ENCODE assay signal across 14 cellular contexts in genomic region chr4:75494563-75494962, GRCh38. TPM values are rescaled to one million over a fixed set of nuclear protein-coding genes. Genes with fewer than 3 reads are reported as not detected.
DNase-seq lines count a peak whose midpoint lies in the region; ATAC-seq and TF ChIP-seq lines count a peak whose summit lies in the region.
"Had no signal": no experiment of that assay in that cellular context is flagged by ENCODE, and none has a peak within 500 bp of the region (broad histone marks: within the 10 kb centered on the region; RNA-seq: fewer than 3 reads in every experiment).

No MANE protein-coding gene starts in this region.

- H3K9me3 ChIP-seq in mammary epithelial cell (replicated peaks; ENCODE audit: insufficient read depth, low read length) = no peaks in the 10 kb centered on the region
- H3K9me3 ChIP-seq in left lung = no peaks in the 10 kb centered on the region
- H3K9me3 ChIP-seq in PC-9 (ENCODE audit: insufficient read depth, low read depth) = no peaks in the 10 kb centered on the region

- H3K9me2 ChIP-seq in PC-9 (ENCODE audit: insufficient read depth) = no peaks in the 10 kb centered on the region

- dilution Hi-C loops in mammary epithelial cell (cut with HindIII; ENCODE audit: low sequenced_read_pairs) = no loop called here

- peak; percentile 46 for DNase-seq in AG08395 (ENCODE audit: low spot score)
- DNase-seq in mammary epithelial cell = peak; percentile 84
- DNase-seq in left lung = no peak
- no peak for DNase-seq in NCI-H187 treated with DMSO at 0.1 percent for 48 hours (lab: John Stamatoyannopoulos, UW)
- no peak for DNase-seq in PC-9
- no peak for DNase-seq in activated naive CD4-positive, alpha-beta T cell treated with anti-CD3 and anti-CD28 coated beads, Interleukin-2, amount 10 ng/mL, durations not matched to agents 7 days and 5 days
- DNase-seq: activated CD4-positive, alpha-beta T cell treated with anti-CD3 and anti-CD28 coated beads, Interleukin-2, amount 10 ng/mL, durations not matched to agents 24 days and 14 days; NCI-H187; SHP77 treated with DMSO at 0.1 percent for 48 hours had no signal

- H3K4me3 ChIP-seq in mammary epithelial cell (replicated peaks in 1 of 3; ENCODE audit: insufficient read depth in 1 of 3, low read depth in 2 of 3, low read length in 3 of 3) (no peak overlapping the region), left lung (no peak overlapping the region), PC-9 (no peak overlapping the region)
- H3K4me3 ChIP-seq: GM23338 had no signal

- H2AFZ ChIP-seq in mammary epithelial cell (ENCODE audit: low read depth, low read length) = no peak overlapping the region
- no peak overlapping the region for H2AFZ ChIP-seq in PC-9
- H2AFZ ChIP-seq: GM23338 had no signal

- H3K27me3 ChIP-seq in mammary epithelial cell (ENCODE audit: insufficient read depth, low read length) (no peaks in the 10 kb centered on the region), left lung (no peaks in the 10 kb centered on the region), PC-9 (ENCODE audit: insufficient read depth, low read depth) (no peaks in the 10 kb centered on the region)

- in situ Hi-C loops in mammary epithelial cell (cut with MboI; ENCODE audit: low sequenced_read_pairs in 2 of 2) = no loop called here

- H3K4me1 Mint-ChIP-seq in activated naive CD4-positive, alpha-beta T cell treated with anti-CD3 and anti-CD28 coated beads, Interleukin-2, amount 10 ng/mL, durations not matched to agents 7 days and 5 days = peaks cover 8% of the 10 kb centered on the region
- H3K4me1 Mint-ChIP-seq: GM23338 had no signal

- peaks cover 7% of the 10 kb centered on the region for H3K4me1 ChIP-seq in mammary epithelial cell (ENCODE audit: insufficient read depth, low read length)
- H3K4me1 ChIP-seq in left lung = peaks cover 0 to 16% of the 10 kb centered on the region in 2 donors
- H3K4me1 ChIP-seq in PC-9 (replicated peaks; ENCODE audit: insufficient read depth) = no peaks in the 10 kb centered on the region

- no peaks in the 10 kb centered on the region for H3F3A ChIP-seq in PC-9 (ENCODE audit: insufficient read depth, low read depth)

- H3K79me2 ChIP-seq in mammary epithelial cell (ENCODE audit: insufficient read depth, low read length) (peaks cover 62% of the 10 kb centered on the region), PC-9 (ENCODE audit: low read depth) (0 out of 2 replicates have a peak, but pooled peaks cover 4% of the 10 kb centered on the region)

- H3K27ac ChIP-seq in mammary epithelial cell (ENCODE audit: insufficient read depth, low read depth, low read length) (peak overlapping the region; percentile 47), left lung (peak overlapping the region in 1 of 2 donors; percentile 66), PC-9 (no peak overlapping the region)

- H3K4me3 Mint-ChIP-seq in activated naive CD4-positive, alpha-beta T cell treated with anti-CD3 and anti-CD28 coated beads, Interleukin-2, amount 10 ng/mL, durations not matched to agents 7 days and 5 days = no peak overlapping the region
- H3K4me3 Mint-ChIP-seq: activated CD4-positive, alpha-beta T cell treated with anti-CD3 and anti-CD28 coated beads, Interleukin-2, amount 10 ng/mL, durations not matched to agents 24 days and 14 days; activated naive CD4-positive, alpha-beta T cell treated with anti-CD3 and anti-CD28 coated beads, Interleukin-2, amount 50 U/mL, for 24 hours; GM23338; stimulated activated naive CD8-positive, alpha-beta T cell treated with anti-CD3 and anti-CD28 coated beads, Interleukin-15, Interleukin-2, amounts not matched to agents 100 ng/mL and 50 ng/mL, for 24 hours had no signal

- no peaks in the 10 kb centered on the region for H3K9me3 Mint-ChIP-seq in activated naive CD4-positive, alpha-beta T cell treated with anti-CD3 and anti-CD28 coated beads, Interleukin-2, amount 10 ng/mL, durations not matched to agents 7 days and 5 days
- H3K9me3 Mint-ChIP-seq: activated CD4-positive, alpha-beta T cell treated with anti-CD3 and anti-CD28 coated beads, Interleukin-2, amount 10 ng/mL, durations not matched to agents 24 days and 14 days; activated naive CD4-positive, alpha-beta T cell treated with anti-CD3 and anti-CD28 coated beads, Interleukin-2, amount 50 U/mL, for 24 hours had no signal

- H4K20me1 ChIP-seq in mammary epithelial cell (ENCODE audit: insufficient read depth, low read length) (no peaks in the 10 kb centered on the region), PC-9 (ENCODE audit: insufficient read depth) (no peaks in the 10 kb centered on the region)

- H3K27ac Mint-ChIP-seq in activated naive CD4-positive, alpha-beta T cell treated with anti-CD3 and anti-CD28 coated beads, Interleukin-2, amount 10 ng/mL, durations not matched to agents 7 days and 5 days = no peak overlapping the region
- H3K27ac Mint-ChIP-seq: activated CD4-positive, alpha-beta T cell treated with anti-CD3 and anti-CD28 coated beads, Interleukin-2, amount 10 ng/mL, durations not matched to agents 24 days and 14 days; activated naive CD4-positive, alpha-beta T cell treated with anti-CD3 and anti-CD28 coated beads, Interleukin-2, amount 50 U/mL, for 24 hours; GM23338 had no signal

- no peak overlapping the region for H3K9ac ChIP-seq in mammary epithelial cell (ENCODE audit: insufficient read depth, low read length)

- 8% methylated on average over 1 of the region's 1 CpG for WGBS in mammary epithelial cell (ENCODE audit: low coverage, missing lambda C conversion rate)

- H3K36me3 ChIP-seq in mammary epithelial cell (ENCODE audit: insufficient read depth, low read length) (peaks cover 25% of the 10 kb centered on the region), left lung (peaks cover 0 to 66% of the 10 kb centered on the region in 2 donors), PC-9 (ENCODE audit: low read depth) (no peaks in the 10 kb centered on the region; the same call in 1 of the 2 replicates)

- peaks cover 39% of the 10 kb centered on the region for H3K36me3 Mint-ChIP-seq in activated naive CD4-positive, alpha-beta T cell treated with anti-CD3 and anti-CD28 coated beads, Interleukin-2, amount 10 ng/mL, durations not matched to agents 7 days and 5 days

- H3K4me2 ChIP-seq in mammary epithelial cell (ENCODE audit: insufficient read depth, low read depth, low read length) = peak overlapping the region; percentile 39
- no peak overlapping the region for H3K4me2 ChIP-seq in PC-9
- H3K4me2 ChIP-seq: GM23338 had no signal

- CTCF ChIA-PET in mammary epithelial cell (lab: Charles Lee; ENCODE audit: low non-redundant PET) = no interaction called here
- CTCF ChIA-PET in PC-9 (lab: Charles Lee) = no interaction called here
- CTCF ChIA-PET in activated naive CD4-positive, alpha-beta T cell treated with anti-CD3 and anti-CD28 coated beads, Interleukin-2, amount 10 ng/mL, durations not matched to agents 7 days and 5 days (lab: Charles Lee) = interaction anchor here (0.9 kb wide), 1 partner anchor 13 kb away, joined by 3 read pairs; no protein-coding TSS in a partner anchor

- intact Hi-C loops in mammary epithelial cell (cut with micrococcal nuclease) (loop anchor here (5.0 kb wide), 1 partner anchor 817 kb away; no protein-coding TSS in a partner anchor), left lung (cut with DNase I) (no loop called here), PC-9 (cut with micrococcal nuclease; ENCODE audit: unreplicated experiment) (no loop called here)

- POLR2A ChIA-PET in PC-9 (lab: Charles Lee; ENCODE audit: unreplicated experiment) = no interaction called here

- TF ChIP-seq CTCF in mammary epithelial cell (conservative IDR thresholded peaks at IDR 0.05 in 1 of 2, IDR thresholded peaks at IDR 0.05 in 1 of 2; ENCODE audit: extremely low read depth in 1 of 2, insufficient read depth in 1 of 2, low read depth in 1 of 2, low read length in 2 of 2) (no peak), left lung (IDR thresholded peaks at IDR 0.05) (no peak), PC-9 (conservative IDR thresholded peaks at IDR 0.05) (no peak)

- no TSS peak for BruUV-seq in mammary epithelial cell (replicated peaks; lab: Mats Ljungman, UMichigan)
- no TSS peak for BruUV-seq in PC-9 (replicated peaks; lab: Mats Ljungman, UMichigan)

- H3K27me3 Mint-ChIP-seq in activated naive CD4-positive, alpha-beta T cell treated with anti-CD3 and anti-CD28 coated beads, Interleukin-2, amount 10 ng/mL, durations not matched to agents 7 days and 5 days = no peaks in the 10 kb centered on the region
- H3K27me3 Mint-ChIP-seq: activated CD4-positive, alpha-beta T cell treated with anti-CD3 and anti-CD28 coated beads, Interleukin-2, amount 10 ng/mL, durations not matched to agents 24 days and 14 days; activated naive CD4-positive, alpha-beta T cell treated with anti-CD3 and anti-CD28 coated beads, Interleukin-2, amount 50 U/mL, for 24 hours; stimulated activated naive CD8-positive, alpha-beta T cell treated with anti-CD3 and anti-CD28 coated beads, Interleukin-15, Interleukin-2, amounts not matched to agents 100 ng/mL and 50 ng/mL, for 24 hours had no signal

- peak; percentile 64 for ATAC-seq in HG03354 (IDR thresholded peaks at IDR 0.05; ENCODE audit: poor library complexity, severe bottlenecking, unreplicated experiment)
- ATAC-seq in left lung = peak; percentile 62
- no peak for ATAC-seq in HG02798 (IDR thresholded peaks at IDR 0.05; ENCODE audit: poor library complexity, unreplicated experiment)
- ATAC-seq: GM23338 had no signal

RNA-seq across cellular contexts. Expression of gene RCHY1, which starts 19.6 kb away (rescaled TPM):
- total RNA-seq in mammary epithelial cell = 10 to 100 TPM; 25.1 to 35.5 TPM
- polyA plus RNA-seq in mammary epithelial cell = 22.3 TPM
- 11.9 TPM for polyA minus RNA-seq in mammary epithelial cell
- total RNA-seq in left lung = 10 to 100 TPM; 28.3 to 30.1 TPM
- 7.1 and 7.3 TPM in 2 replicates for total RNA-seq in PC-9 (2021)

RNA-seq across cellular contexts. Expression of gene THAP6, which starts 19.7 kb away (rescaled TPM):
- 10 to 100 TPM; 14.0 to 19.5 TPM for total RNA-seq in mammary epithelial cell
- 5.2 TPM for polyA plus RNA-seq in mammary epithelial cell
- polyA minus RNA-seq in mammary epithelial cell = 28.5 TPM
- total RNA-seq in left lung = 10 to 100 TPM; 16.8 to 21.4 TPM
- total RNA-seq in PC-9 (2021) = 11.9 and 16.7 TPM in 2 replicates

Comparison
In these comparisons a context has a peak if more than half of its experiments do, and no peak if none do; other contexts are left out.
1. DNase-seq: peak in AG08395 (single experiment) and mammary epithelial cell (single experiment); none in left lung (0 of 2), NCI-H187 treated with DMSO at 0.1 percent for 48 hours (single experiment), PC-9 (0 of 2) and activated naive CD4-positive, alpha-beta T cell treated with anti-CD3 and anti-CD28 coated beads, Interleukin-2, amount 10 ng/mL, durations not matched to agents 7 days and 5 days (single experiment).